19 cellular contexts compared by ENCODE assay signal in the genomic region with DNA sequence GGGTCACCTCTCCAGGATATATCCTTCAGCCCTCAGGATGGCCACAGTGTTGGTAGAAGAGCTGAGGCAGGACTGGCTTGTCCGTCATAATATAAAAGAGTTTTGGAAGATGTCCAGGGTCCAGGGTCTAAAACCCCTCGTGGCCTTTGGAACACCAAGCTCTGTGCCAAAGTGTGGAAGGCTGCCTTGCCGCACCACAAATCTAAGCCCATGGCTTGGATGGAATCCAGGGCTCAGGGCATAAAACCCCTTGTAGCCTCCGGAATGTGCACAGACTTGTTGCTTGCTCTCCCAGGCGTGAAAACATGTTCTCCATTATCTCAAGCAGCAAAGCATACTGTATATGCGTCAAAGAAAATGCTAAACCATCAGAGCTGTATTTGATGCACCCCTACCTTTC. TPM values are rescaled to one million over a fixed set of nuclear protein-coding genes. Genes with fewer than 3 reads are reported as not detected.
DNase-seq lines count a peak whose midpoint lies in the region; ATAC-seq and TF ChIP-seq lines count a peak whose summit lies in the region.
"Had no signal": no experiment of that assay in that cellular context is flagged by ENCODE, and none has a peak within 500 bp of the region (broad histone marks: within the 10 kb centered on the region; RNA-seq: fewer than 3 reads in every experiment).

No MANE protein-coding gene starts in this region.

- intact Hi-C loops in CD14-positive monocyte (cut with micrococcal nuclease), result no loop called here

- H3K9me3 Mint-ChIP-seq in naive thymus-derived CD8-positive, alpha-beta T cell, result peaks cover 0 to 85% (median 22%) of the 10 kb centered on the region in 9 donors
- H3K9me3 Mint-ChIP-seq in CD14-positive monocyte, result peaks cover 16 to 80% (median 40%) of the 10 kb centered on the region in 7 donors

- no peak overlapping the region for H3K27ac Mint-ChIP-seq in naive thymus-derived CD8-positive, alpha-beta T cell
- H3K27ac Mint-ChIP-seq in CD14-positive monocyte, result no peak overlapping the region
- H3K27ac Mint-ChIP-seq: CD8-positive, alpha-beta T cell had no signal

- H3K4me3 ChIP-seq in coronary artery, result no peak overlapping the region
- H3K4me3 ChIP-seq: PC-9 had no signal

- H3K4me1 Mint-ChIP-seq in naive thymus-derived CD8-positive, alpha-beta T cell, result no peaks in the 10 kb centered on the region
- no peaks in the 10 kb centered on the region for H3K4me1 Mint-ChIP-seq in CD14-positive monocyte

- TF ChIP-seq CTCF in coronary artery (IDR thresholded peaks at IDR 0.05) (no peak), CD14-positive monocyte (IDR thresholded peaks at IDR 0.05) (no peak)

- POLR2A ChIA-PET in naive thymus-derived CD8-positive, alpha-beta T cell (lab: Charles Lee), result no interaction called here

- H3K4me3 Mint-ChIP-seq in naive thymus-derived CD8-positive, alpha-beta T cell, result peak overlapping the region in 1 of 10 donors; percentile 8
- H3K4me3 Mint-ChIP-seq in CD14-positive monocyte, result no peak overlapping the region
- H3K4me3 Mint-ChIP-seq: CD8-positive, alpha-beta T cell had no signal

- peaks cover 0 to 48% (median 5%) of the 10 kb centered on the region in 3 donors for H3K36me3 Mint-ChIP-seq in naive thymus-derived CD8-positive, alpha-beta T cell
- no peaks in the 10 kb centered on the region for H3K36me3 Mint-ChIP-seq in CD14-positive monocyte
- H3K36me3 Mint-ChIP-seq: CD8-positive, alpha-beta T cell had no signal

- peaks cover 2 to 12% (median 12%) of the 10 kb centered on the region in 5 donors for H3K27me3 Mint-ChIP-seq in naive thymus-derived CD8-positive, alpha-beta T cell
- peaks cover 2 to 5% (median 2%) of the 10 kb centered on the region in 3 donors for H3K27me3 Mint-ChIP-seq in CD14-positive monocyte (ENCODE audit: low read depth in 3 of 3)

- no peak overlapping the region for H3K27ac ChIP-seq in coronary artery
- H3K27ac ChIP-seq: PC-9, RWPE1 had no signal

- peak; percentile 15 for DNase-seq in activated CD8-positive, alpha-beta memory T cell treated with anti-CD3 and anti-CD28 coated beads, Interleukin-2, amount 50 U/mL, for 48 hours
- DNase-seq in activated CD8-positive, alpha-beta memory T cell treated with anti-CD3 and anti-CD28 coated beads for 24 hours, result no peak
- DNase-seq in coronary artery (ENCODE audit: low spot score) (peak; percentile 11), left lobe of liver (ENCODE audit: low spot score) (peak; percentile 81), CD14-positive monocyte (ENCODE audit: low spot score) (no peak)
- no peak for DNase-seq in naive thymus-derived CD8-positive, alpha-beta T cell
- DNase-seq in effector CD8-positive, alpha-beta T cell (lab: John Stamatoyannopoulos, UW), result no peak
- DNase-seq: Calu3; CD8-positive, alpha-beta T cell; H7; NCI-H1436 treated with DMSO at 0.1 percent for 48 hours; NCI-H2081; NCI-H345; NCI-H524 treated with DMSO at 0.1 percent for 48 hours; PC-9; SIG-M5 had no signal

- peak; percentile 82 for ATAC-seq in left lobe of liver
- no peak for ATAC-seq in naive thymus-derived CD8-positive, alpha-beta T cell
- ATAC-seq in GM19035 (IDR thresholded peaks at IDR 0.05; ENCODE audit: unreplicated experiment), result no peak
- ATAC-seq: CD8-positive, alpha-beta T cell; SK-N-SH treated with all-trans-retinoic acid at 6 μM for 48 hours had no signal

RNA-seq across cellular contexts. Expression of a gene that starts 46.7 kb away (rescaled TPM):
- 27.9 TPM for total RNA-seq in left lobe of liver
- total RNA-seq in naive thymus-derived CD8-positive, alpha-beta T cell, result 1 to 10 TPM in 1 of 2 experiments, under 1 TPM in 1; 0.55 to 1.0 TPM
- polyA plus RNA-seq in naive thymus-derived CD8-positive, alpha-beta T cell, result not detected
- 10 to 100 TPM; 41.5 to 50.8 TPM for polyA plus RNA-seq in CD14-positive monocyte

Comparison
In these comparisons a context has a peak if more than half of its experiments do, and no peak if none do; other contexts are left out.
1. DNase-seq: peak in activated CD8-positive, alpha-beta memory T cell treated with anti-CD3 and anti-CD28 coated beads, Interleukin-2, amount 50 U/mL, for 48 hours (single experiment), coronary artery (single experiment) and left lobe of liver (single experiment); none in activated CD8-positive, alpha-beta memory T cell treated with anti-CD3 and anti-CD28 coated beads for 24 hours (single experiment), naive thymus-derived CD8-positive, alpha-beta T cell (0 of 10), effector CD8-positive, alpha-beta T cell (single experiment) and CD14-positive monocyte (single experiment).
2. RNA of a gene that starts 46.7 kb away (total RNA-seq): 27.9 TPM in left lobe of liver (single experiment); 0.55 to 1.0 TPM in naive thymus-derived CD8-positive, alpha-beta T cell; every median in the first group is over 10 times any median in the second.